ENCODE assay signal across 26 cellular contexts in the genomic region with DNA sequence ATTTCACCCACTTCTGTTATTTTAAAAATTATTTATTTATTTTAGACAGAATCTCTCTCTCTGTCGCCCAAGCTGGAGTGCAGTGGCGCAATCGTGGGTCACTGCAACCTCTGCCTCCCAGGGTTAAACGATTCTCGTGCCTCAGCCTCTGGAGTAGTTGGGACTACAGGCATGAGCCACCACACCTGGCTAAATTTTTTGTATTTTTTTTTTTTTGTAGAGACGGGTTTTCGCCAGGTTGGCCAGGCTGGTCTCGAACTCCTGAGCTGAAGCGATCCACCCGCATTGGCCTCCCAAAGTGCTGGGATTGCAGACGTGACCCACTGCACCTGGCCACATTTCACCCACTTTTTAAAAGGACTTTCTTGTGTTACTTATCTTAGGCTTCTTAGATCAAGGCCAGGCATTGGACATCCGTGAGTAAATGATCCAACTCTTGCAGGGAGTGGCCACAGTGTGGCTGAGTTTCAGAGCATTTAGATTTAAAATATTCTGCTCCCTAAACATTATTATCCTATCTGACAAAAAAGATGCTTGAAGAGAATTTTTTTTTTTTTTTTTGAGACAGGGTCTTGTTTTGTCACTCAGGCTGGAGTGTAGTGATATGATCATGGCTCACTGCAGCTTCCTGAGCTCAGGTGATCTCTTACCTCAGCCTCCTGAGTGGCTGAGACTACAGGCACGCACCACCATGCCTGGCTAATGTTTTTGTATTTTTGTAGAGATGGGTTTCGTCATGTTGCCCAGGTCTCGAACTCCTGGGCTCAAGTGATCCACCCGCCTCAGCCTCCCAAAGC. TPM values are rescaled to one million over a fixed set of nuclear protein-coding genes. Genes with fewer than 3 reads are reported as not detected.
DNase-seq lines count a peak whose midpoint lies in the region; ATAC-seq and TF ChIP-seq lines count a peak whose summit lies in the region.
"Had no signal": no experiment of that assay in that cellular context is flagged by ENCODE, and none has a peak within 500 bp of the region (broad histone marks: within the 10 kb centered on the region; RNA-seq: fewer than 3 reads in every experiment).

No MANE protein-coding gene starts in this region.

- no peaks in the 10 kb centered on the region for H3K36me3 ChIP-seq in naive thymus-derived CD4-positive, alpha-beta T cell (ENCODE audit: control insufficient read depth in 2 of 3, insufficient read depth in 3 of 3, low read length in 3 of 3)
- H3K36me3 ChIP-seq in upper lobe of right lung, result no peaks in the 10 kb centered on the region
- H3K36me3 ChIP-seq: vagina had no signal

- no peak overlapping the region for H3K4me3 ChIP-seq in naive thymus-derived CD4-positive, alpha-beta T cell (ENCODE audit: low read length)
- H3K4me3 ChIP-seq in upper lobe of right lung, result no peak overlapping the region
- H3K4me3 ChIP-seq: PC-9, vagina had no signal

- ATAC-seq in left lobe of liver, result peak; percentile 65
- peak; percentile 2 for ATAC-seq in naive thymus-derived CD4-positive, alpha-beta T cell
- ATAC-seq in upper lobe of right lung, result peak; percentile 3
- no peak for ATAC-seq in HG03439 (IDR thresholded peaks at IDR 0.05; ENCODE audit: unreplicated experiment)
- ATAC-seq in GM18520 (IDR thresholded peaks at IDR 0.05; ENCODE audit: unreplicated experiment), result no peak
- ATAC-seq: activated T-helper 17 cell treated with anti-CD3 and anti-CD28 coated beads, Interleukin-2, amount 50 U/mL, for 72 hours; Right ventricle myocardium inferior had no signal

- no peaks in the 10 kb centered on the region for H3K9me3 Mint-ChIP-seq in T-helper 1 cell treated with Interleukin-12 subunit alpha and Interleukin-12 subunit beta and Interleukin-4 antibody, amounts not matched to agents 30 μg/mL and 1 μg/mL, for 36 hours
- H3K9me3 Mint-ChIP-seq in naive thymus-derived CD4-positive, alpha-beta T cell, result no peaks in the 10 kb centered on the region
- H3K9me3 Mint-ChIP-seq: activated T-helper 17 cell treated with anti-CD3 and anti-CD28 coated beads, Interleukin-2, amount 50 U/mL, for 72 hours; CD8-positive, alpha-beta T cell; IgD-negative memory B cell had no signal

- CTCF ChIA-PET in naive thymus-derived CD4-positive, alpha-beta T cell (lab: Charles Lee), result interaction anchor here (1.6 kb wide), 1 partner anchor 10 kb away, joined by 4 read pairs; no protein-coding TSS in a partner anchor

- intact Hi-C loops in naive thymus-derived CD4-positive, alpha-beta T cell (cut with micrococcal nuclease), result loop anchor here in 1 of 2 donors (1.0 kb wide), 1 partner anchor 12 kb away; no protein-coding TSS in a partner anchor
- intact Hi-C loops in upper lobe of right lung (cut with DNase I), result no loop called here

- TF ChIP-seq CTCF in upper lobe of right lung (IDR thresholded peaks at IDR 0.05), result no peak

- H3K4me1 ChIP-seq in naive thymus-derived CD4-positive, alpha-beta T cell (ENCODE audit: control insufficient read depth in 2 of 2, insufficient read depth in 2 of 2, low read length in 2 of 2), result peaks cover 0 to 5% of the 10 kb centered on the region in 2 donors
- H3K4me1 ChIP-seq in upper lobe of right lung, result peaks cover 12% of the 10 kb centered on the region

- no peaks in the 10 kb centered on the region for H3K9me3 ChIP-seq in naive thymus-derived CD4-positive, alpha-beta T cell (ENCODE audit: control insufficient read depth in 2 of 3, low read length in 3 of 3)
- H3K9me3 ChIP-seq in upper lobe of right lung, result no peaks in the 10 kb centered on the region
- H3K9me3 ChIP-seq: vagina had no signal

- H3K36me3 Mint-ChIP-seq in T-helper 1 cell treated with Interleukin-12 subunit alpha and Interleukin-12 subunit beta and Interleukin-4 antibody, amounts not matched to agents 30 μg/mL and 1 μg/mL, for 36 hours (ENCODE audit: low read depth), result peaks cover 32% of the 10 kb centered on the region
- peaks cover 0 to 21% (median 18%) of the 10 kb centered on the region in 5 donors for H3K36me3 Mint-ChIP-seq in naive thymus-derived CD4-positive, alpha-beta T cell

- H3K27me3 ChIP-seq in naive thymus-derived CD4-positive, alpha-beta T cell (ENCODE audit: control insufficient read depth in 2 of 2, insufficient read depth in 2 of 2, low read length in 2 of 2), result no peaks in the 10 kb centered on the region
- H3K27me3 ChIP-seq in upper lobe of right lung, result no peaks in the 10 kb centered on the region
- H3K27me3 ChIP-seq: vagina had no signal

- H3K27ac ChIP-seq in naive thymus-derived CD4-positive, alpha-beta T cell (ENCODE audit: low read depth, low read length), result no peak overlapping the region
- peak overlapping the region; percentile 73 for H3K27ac ChIP-seq in upper lobe of right lung
- H3K27ac ChIP-seq: 22Rv1 had no signal

- H3K4me1 Mint-ChIP-seq in T-helper 1 cell treated with Interleukin-12 subunit alpha and Interleukin-12 subunit beta and Interleukin-4 antibody, amounts not matched to agents 30 μg/mL and 1 μg/mL, for 36 hours (ENCODE audit: low read depth), result peaks cover 25% of the 10 kb centered on the region
- H3K4me1 Mint-ChIP-seq in naive thymus-derived CD4-positive, alpha-beta T cell, result peaks cover 13 to 32% (median 26%) of the 10 kb centered on the region in 7 donors

- no peak for DNase-seq in T-helper 1 cell
- DNase-seq in left lobe of liver (ENCODE audit: low spot score), result peak; percentile 73
- DNase-seq in naive thymus-derived CD4-positive, alpha-beta T cell, result no peak
- DNase-seq in upper lobe of right lung, result peak; percentile 78
- DNase-seq in foreskin melanocyte, result no peak
- DNase-seq: activated CD4-positive, alpha-beta T cell treated with anti-CD3 and anti-CD28 coated beads, Interleukin-2, amount 50 U/mL, for 4 hours; activated CD4-positive, CD25-positive, alpha-beta regulatory T cell; activated CD8-positive, alpha-beta memory T cell treated with anti-CD3 and anti-CD28 coated beads, Interleukin-2, amount 50 U/mL, for 4 hours; activated naive CD4-positive, alpha-beta T cell treated with anti-CD3 and anti-CD28 coated beads, Interleukin-2, amount 50 U/mL, for 16 hours; cortex of kidney; kidney glomerular epithelial cell; NCI-H1092 treated with DMSO at 0.1 percent for 48 hours; NCI-H187; NCI-H2171; NCI-H524; PC-9; small intestine had no signal

- no peak overlapping the region for H3K4me3 Mint-ChIP-seq in T-helper 1 cell treated with Interleukin-12 subunit alpha and Interleukin-12 subunit beta and Interleukin-4 antibody, amounts not matched to agents 30 μg/mL and 1 μg/mL, for 36 hours
- peak overlapping the region in 3 of 10 donors; percentile 12 to 63 (median 61) for H3K4me3 Mint-ChIP-seq in naive thymus-derived CD4-positive, alpha-beta T cell
- H3K4me3 Mint-ChIP-seq: activated T-helper 17 cell treated with anti-CD3 and anti-CD28 coated beads, Interleukin-2, amount 50 U/mL, for 72 hours had no signal

- H3K27me3 Mint-ChIP-seq in T-helper 1 cell treated with Interleukin-12 subunit alpha and Interleukin-12 subunit beta and Interleukin-4 antibody, amounts not matched to agents 30 μg/mL and 1 μg/mL, for 36 hours (ENCODE audit: low read depth), result no peaks in the 10 kb centered on the region
- no peaks in the 10 kb centered on the region for H3K27me3 Mint-ChIP-seq in naive thymus-derived CD4-positive, alpha-beta T cell
- H3K27me3 Mint-ChIP-seq: activated T-helper 17 cell treated with anti-CD3 and anti-CD28 coated beads, Interleukin-2, amount 50 U/mL, for 72 hours; IgD-negative memory B cell had no signal

- H3K27ac Mint-ChIP-seq in T-helper 1 cell treated with Interleukin-12 subunit alpha and Interleukin-12 subunit beta and Interleukin-4 antibody, amounts not matched to agents 30 μg/mL and 1 μg/mL, for 36 hours, result peak overlapping the region; percentile 39
- H3K27ac Mint-ChIP-seq in naive thymus-derived CD4-positive, alpha-beta T cell, result peak overlapping the region in 3 of 9 donors; percentile 17 to 89 (median 86)

- POLR2A ChIA-PET in naive thymus-derived CD4-positive, alpha-beta T cell (lab: Charles Lee), result interaction anchor here (1.2 to 1.6 kb wide), 2 partner anchors 105 to 106 kb away, joined by 4 read pairs; partner anchors contain the start of genes CBX3 and HNRNPA2B1

RNA-seq across cellular contexts. Expression of gene SNX10, which starts 14.4 kb away (rescaled TPM):
- total RNA-seq in left lobe of liver (27.4 TPM), upper lobe of right lung (73.8 TPM)
- 10 to 100 TPM in 2 of 5 experiments, 1 to 10 TPM in 3; 5.0 to 37.0 (median 6.3) TPM for total RNA-seq in naive thymus-derived CD4-positive, alpha-beta T cell
- polyA plus RNA-seq in naive thymus-derived CD4-positive, alpha-beta T cell, result 10 to 100 TPM in 1 of 2 donors, 1 to 10 TPM in 1; 7.2 to 11.3 TPM

Comparison
In these comparisons a context has a peak if more than half of its experiments do, and no peak if none do; other contexts are left out.
1. DNase-seq: peak in left lobe of liver (single experiment) and upper lobe of right lung (single experiment); none in T-helper 1 cell (0 of 5), naive thymus-derived CD4-positive, alpha-beta T cell (0 of 9) and foreskin melanocyte (single experiment).
2. ATAC-seq: peak in left lobe of liver (single experiment), naive thymus-derived CD4-positive, alpha-beta T cell (single experiment) and upper lobe of right lung (single experiment); none in HG03439 (single experiment) and GM18520 (single experiment).